ENCODE assay signal across 8 cellular contexts in genomic region chr11:65712633-65713076, GRCh38. TPM values are rescaled to one million over a fixed set of nuclear protein-coding genes. Genes with fewer than 3 reads are reported as not detected.
DNase-seq lines count a peak whose midpoint lies in the region; ATAC-seq, FAIRE-seq and TF ChIP-seq lines count a peak whose summit lies in the region.

No MANE protein-coding gene starts in this region.

- H3K4me1 ChIP-seq in kidney (ENCODE audit: control insufficient read depth in 1 of 2, insufficient read depth in 1 of 2, low read depth in 1 of 2, low read length in 2 of 2) (peaks cover 0 to 7% of the 10 kb centered on the region in 2 donors), testis (peaks cover 12% of the 10 kb centered on the region)

- peaks cover 29 to 37% of the 10 kb centered on the region in 2 donors for H3K36me3 ChIP-seq in kidney (ENCODE audit: control insufficient read depth in 1 of 2, insufficient read depth in 2 of 2, low read length in 2 of 2)
- H3K36me3 ChIP-seq in testis (ENCODE audit: low read depth, missing control alignments) = no peaks in the 10 kb centered on the region

- peak overlapping the region; percentile 100 for H3K27ac ChIP-seq in kidney (ENCODE audit: low read depth in 2 of 2, low read length in 2 of 2)
- peak overlapping the region; percentile 98 for H3K27ac ChIP-seq in testis

- peaks cover 18% of the 10 kb centered on the region for H3K4me1 Mint-ChIP-seq in T-helper 2 cell treated with Interferon-gamma antibody and Interleukin-4, amounts not matched to agents 5 μg/mL and 100 μg/mL, for 36 hours (ENCODE audit: low read depth)
- peaks cover 24% of the 10 kb centered on the region for H3K4me1 Mint-ChIP-seq in activated T-helper 2 cell treated with anti-CD3 and anti-CD28 coated beads, Interferon-gamma antibody, Interleukin-2, Interleukin-4, amounts not matched to agents 10 μg/mL and 5 μg/mL and 100 μg/mL, durations not matched to agents 14 hours and 24 hours and 36 hours (ENCODE audit: low read depth)

- no peak for ATAC-seq in HG03108 (IDR thresholded peaks at IDR 0.05; ENCODE audit: unreplicated experiment)

- H3K9ac ChIP-seq in kidney (ENCODE audit: low read length in 2 of 2) = peak overlapping the region; percentile 75 to 90

- peaks cover 44% of the 10 kb centered on the region for H3K36me3 Mint-ChIP-seq in T-helper 2 cell treated with Interferon-gamma antibody and Interleukin-4, amounts not matched to agents 5 μg/mL and 100 μg/mL, for 36 hours (ENCODE audit: low read depth)
- peaks cover 47% of the 10 kb centered on the region for H3K36me3 Mint-ChIP-seq in activated T-helper 2 cell treated with anti-CD3 and anti-CD28 coated beads, Interferon-gamma antibody, Interleukin-2, Interleukin-4, amounts not matched to agents 10 μg/mL and 5 μg/mL and 100 μg/mL, durations not matched to agents 14 hours and 24 hours and 36 hours (ENCODE audit: low read depth)

- peak overlapping the region; percentile 99 for H3K27ac Mint-ChIP-seq in T-helper 2 cell treated with Interferon-gamma antibody and Interleukin-4, amounts not matched to agents 5 μg/mL and 100 μg/mL, for 36 hours
- H3K27ac Mint-ChIP-seq in activated T-helper 2 cell treated with anti-CD3 and anti-CD28 coated beads, Interferon-gamma antibody, Interleukin-2, Interleukin-4, amounts not matched to agents 10 μg/mL and 5 μg/mL and 100 μg/mL, durations not matched to agents 14 hours and 24 hours and 36 hours = peak overlapping the region; percentile 91

- peak overlapping the region; percentile 93 for H3K4me3 Mint-ChIP-seq in T-helper 2 cell treated with Interferon-gamma antibody and Interleukin-4, amounts not matched to agents 5 μg/mL and 100 μg/mL, for 36 hours
- peak overlapping the region; percentile 89 for H3K4me3 Mint-ChIP-seq in activated T-helper 2 cell treated with anti-CD3 and anti-CD28 coated beads, Interferon-gamma antibody, Interleukin-2, Interleukin-4, amounts not matched to agents 10 μg/mL and 5 μg/mL and 100 μg/mL, durations not matched to agents 14 hours and 24 hours and 36 hours (ENCODE audit: low read depth)

- no peaks in the 10 kb centered on the region for H3K27me3 Mint-ChIP-seq in T-helper 2 cell treated with Interferon-gamma antibody and Interleukin-4, amounts not matched to agents 5 μg/mL and 100 μg/mL, for 36 hours (ENCODE audit: low read depth)
- no peaks in the 10 kb centered on the region for H3K27me3 Mint-ChIP-seq in activated T-helper 2 cell treated with anti-CD3 and anti-CD28 coated beads, Interferon-gamma antibody, Interleukin-2, Interleukin-4, amounts not matched to agents 10 μg/mL and 5 μg/mL and 100 μg/mL, durations not matched to agents 14 hours and 24 hours and 36 hours (ENCODE audit: low read depth)

- H3K9me3 ChIP-seq in kidney (ENCODE audit: control insufficient read depth in 1 of 2, low read length in 2 of 2) (no peaks in the 10 kb centered on the region), testis (no peaks in the 10 kb centered on the region)

- intact Hi-C loops in activated T-helper 2 cell treated with anti-CD3 and anti-CD28 coated beads, Interferon-gamma antibody, Interleukin-2, Interleukin-4, amounts not matched to agents 10 μg/mL and 5 μg/mL and 100 μg/mL, durations not matched to agents 14 hours and 24 hours and 36 hours (cut with micrococcal nuclease) = loop anchor here (1.0 to 5.0 kb wide), 6 partner anchors 8 to 290 kb away; partner anchors contain the start of genes BANF1, CFL1, EIF1AD and FAM89B
- intact Hi-C loops in kidney (cut with DNase I) (loop anchor here (10.0 kb wide), 1 partner anchor 102 kb away; no protein-coding TSS in a partner anchor), testis (cut with DNase I; ENCODE audit: low total_unique reads) (loop anchor here (5.0 kb wide), 1 partner anchor 105 kb away; no protein-coding TSS in a partner anchor), posterior vena cava (cut with DNase I) (no loop called here)

- WGBS in testis, 2 donors = 13 to 29% methylated on average over 8 to 11 of the region's 11 CpGs

- H3K9me3 Mint-ChIP-seq in T-helper 2 cell treated with Interferon-gamma antibody and Interleukin-4, amounts not matched to agents 5 μg/mL and 100 μg/mL, for 36 hours = no peaks in the 10 kb centered on the region
- no peaks in the 10 kb centered on the region for H3K9me3 Mint-ChIP-seq in activated T-helper 2 cell treated with anti-CD3 and anti-CD28 coated beads, Interferon-gamma antibody, Interleukin-2, Interleukin-4, amounts not matched to agents 10 μg/mL and 5 μg/mL and 100 μg/mL, durations not matched to agents 14 hours and 24 hours and 36 hours

- H3K27me3 ChIP-seq in testis = no peaks in the 10 kb centered on the region

- no peak for DNase-seq in T-helper 2 cell treated with Interferon-gamma antibody and Interleukin-4, amounts not matched to agents 5 μg/mL and 100 μg/mL, for 36 hours (ENCODE audit: low spot score)
- no peak for DNase-seq in T-helper 2 cell
- DNase-seq in activated T-helper 2 cell treated with anti-CD3 and anti-CD28 coated beads, Interferon-gamma antibody, Interleukin-2, Interleukin-4, amounts not matched to agents 10 μg/mL and 5 μg/mL and 100 μg/mL, durations not matched to agents 14 hours and 24 hours and 36 hours (ENCODE audit: low spot score) = no peak
- DNase-seq in kidney = no peak
- no peak for DNase-seq in testis
- DNase-seq in posterior vena cava (ENCODE audit: low spot score) = no peak
- DNase-seq in NCI-H1694 (lab: John Stamatoyannopoulos, UW) = no peak

- TF ChIP-seq CTCF in kidney (IDR thresholded peaks at IDR 0.05; ENCODE audit: borderline replicate concordance, extremely low read depth, insufficient read depth) (no peak), testis (IDR thresholded peaks at IDR 0.05) (no peak)

- no peak for TF ChIP-seq POLR2A in testis (IDR thresholded peaks at IDR 0.05)

- FAIRE-seq in kidney (lab: Jason Lieb, UNC) = no peak

- H3K4me3 ChIP-seq in kidney (ENCODE audit: low read length in 2 of 2) (peak overlapping the region; percentile 89 to 92), testis (peak overlapping the region; percentile 64 to 74)

RNA-seq across cellular contexts. Expression of gene KAT5, which starts 0.6 kb away (rescaled TPM):
- total RNA-seq in activated T-helper 2 cell treated with anti-CD3 and anti-CD28 coated beads, Interferon-gamma antibody, Interleukin-2, Interleukin-4, amounts not matched to agents 10 μg/mL and 5 μg/mL and 100 μg/mL, durations not matched to agents 14 hours and 24 hours and 36 hours = 76.3 and 79.4 TPM in 2 replicates
- total RNA-seq in kidney = 74.7 TPM
- polyA plus RNA-seq in kidney (ENCODE audit: insufficient read depth, low read depth, low replicate concordance) = 68.4 TPM
- total RNA-seq in testis = 100 to 1,000 TPM; 101 to 121 TPM
- polyA plus RNA-seq in testis (ENCODE audit: insufficient read depth, low read depth, low replicate concordance) = 154 TPM
- total RNA-seq in posterior vena cava = 10 to 100 TPM; 62.3 to 65.0 TPM

RNA-seq across cellular contexts. Expression of gene RNASEH2C, which starts 7.9 kb away (rescaled TPM):
- total RNA-seq in activated T-helper 2 cell treated with anti-CD3 and anti-CD28 coated beads, Interferon-gamma antibody, Interleukin-2, Interleukin-4, amounts not matched to agents 10 μg/mL and 5 μg/mL and 100 μg/mL, durations not matched to agents 14 hours and 24 hours and 36 hours = 85.0 and 94.0 TPM in 2 replicates
- 43.7 TPM for total RNA-seq in kidney
- 129 TPM for polyA plus RNA-seq in kidney (ENCODE audit: insufficient read depth, low read depth, low replicate concordance)
- total RNA-seq in testis = 10 to 100 TPM; 70.9 to 71.1 TPM
- polyA plus RNA-seq in testis (ENCODE audit: insufficient read depth, low read depth, low replicate concordance) = 29.1 TPM
- total RNA-seq in posterior vena cava = 10 to 100 TPM; 43.7 to 45.0 TPM

RNA-seq across cellular contexts. Expression of gene RELA, which starts 49.9 kb away (rescaled TPM):
- total RNA-seq in activated T-helper 2 cell treated with anti-CD3 and anti-CD28 coated beads, Interferon-gamma antibody, Interleukin-2, Interleukin-4, amounts not matched to agents 10 μg/mL and 5 μg/mL and 100 μg/mL, durations not matched to agents 14 hours and 24 hours and 36 hours = 86.9 and 89.3 TPM in 2 replicates
- 81.6 TPM for total RNA-seq in kidney
- 34.8 TPM for polyA plus RNA-seq in kidney (ENCODE audit: insufficient read depth, low read depth, low replicate concordance)
- total RNA-seq in testis = 10 to 100 TPM; 64.9 to 82.0 TPM
- 47.5 TPM for polyA plus RNA-seq in testis (ENCODE audit: insufficient read depth, low read depth, low replicate concordance)
- total RNA-seq in posterior vena cava = 10 to 100 TPM; 57.6 to 80.8 TPM

Comparison
In these comparisons a context has a peak if more than half of its experiments do, and no peak if none do; other contexts are left out.
1. intact Hi-C loops: an anchor here in activated T-helper 2 cell treated with anti-CD3 and anti-CD28 coated beads, Interferon-gamma antibody, Interleukin-2, Interleukin-4, amounts not matched to agents 10 μg/mL and 5 μg/mL and 100 μg/mL, durations not matched to agents 14 hours and 24 hours and 36 hours (1.0 to 5.0 kb wide), kidney (10.0 kb wide) and testis (5.0 kb wide); none called in posterior vena cava.